In the genomic region with DNA sequence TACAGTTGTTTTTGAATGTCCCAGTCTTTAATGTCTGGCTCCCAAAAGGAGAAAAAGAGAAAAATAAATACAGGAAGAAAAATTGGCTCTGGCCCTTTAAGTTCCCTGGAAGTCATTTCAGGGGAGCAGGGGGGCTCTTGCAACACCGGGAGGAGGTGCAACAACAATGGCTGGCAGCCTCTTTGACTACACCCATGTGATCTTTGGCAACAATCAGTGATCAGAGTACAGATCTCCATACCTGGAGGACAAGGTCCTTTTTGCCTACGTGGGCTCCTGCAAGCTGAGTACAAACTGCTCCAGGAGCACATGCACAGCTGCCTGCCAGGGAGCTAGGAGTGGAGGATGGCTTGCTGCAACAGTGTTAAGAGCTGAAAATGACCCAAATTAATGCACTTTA, we compare ENCODE assay signal across 16 cellular contexts.
DNase-seq lines count a peak whose midpoint lies in the region; ATAC-seq and TF ChIP-seq lines count a peak whose summit lies in the region.
"Had no signal": no experiment of that assay in that cellular context is flagged by ENCODE, and none has a peak within 500 bp of the region (broad histone marks: within the 10 kb centered on the region; RNA-seq: fewer than 3 reads in every experiment).

No MANE protein-coding gene starts in this region.

- H3K4me3 ChIP-seq in choroid plexus epithelial cell (ENCODE audit: low read depth, low read length) = no peak overlapping the region
- no peak overlapping the region for H3K4me3 ChIP-seq in stomach
- H3K4me3 ChIP-seq: smooth muscle cell had no signal

- no peak overlapping the region for H3K27ac Mint-ChIP-seq in activated naive CD8-positive, alpha-beta T cell treated with anti-CD3 and anti-CD28 coated beads, Interleukin-2, amount 50 U/mL, for 24 hours
- H3K27ac Mint-ChIP-seq: activated T-helper 17 cell treated with anti-CD3 and anti-CD28 coated beads, Interleukin-2, amount 50 U/mL, for 72 hours; naive thymus-derived CD4-positive, alpha-beta T cell had no signal

- H3K27ac ChIP-seq in stomach = peak overlapping the region in 3 of 5 donors; percentile 28 to 52 (median 36)

- H3K27me3 Mint-ChIP-seq in activated naive CD8-positive, alpha-beta T cell treated with anti-CD3 and anti-CD28 coated beads, Interleukin-2, amount 50 U/mL, for 24 hours = no peaks in the 10 kb centered on the region
- H3K27me3 Mint-ChIP-seq: activated T-helper 17 cell treated with anti-CD3 and anti-CD28 coated beads, Interleukin-2, amount 50 U/mL, for 72 hours had no signal

- peaks cover 14% of the 10 kb centered on the region for H3K9me3 Mint-ChIP-seq in activated naive CD8-positive, alpha-beta T cell treated with anti-CD3 and anti-CD28 coated beads, Interleukin-2, amount 50 U/mL, for 24 hours
- H3K9me3 Mint-ChIP-seq: activated T-helper 17 cell treated with anti-CD3 and anti-CD28 coated beads, Interleukin-2, amount 50 U/mL, for 72 hours had no signal

- H3K36me3 Mint-ChIP-seq in activated naive CD8-positive, alpha-beta T cell treated with anti-CD3 and anti-CD28 coated beads, Interleukin-2, amount 50 U/mL, for 24 hours (ENCODE audit: low read depth) = peaks cover 24% of the 10 kb centered on the region

- intact Hi-C loops in left colon (cut with DNase I, micrococcal nuclease) = loop anchor here in 1 of 2 donors (2.0 kb wide), 1 partner anchor 166 kb away; no protein-coding TSS in a partner anchor
- intact Hi-C loops in stomach (cut with DNase I; ENCODE audit: low total_unique reads) = loop anchor here (10.0 kb wide), 1 partner anchor 170 kb away; no protein-coding TSS in a partner anchor

- WGBS in stomach, 5 donors = 13 to 39% (median 24%) methylated on average over 2 of the region's 2 CpGs

- TF ChIP-seq CTCF in choroid plexus epithelial cell (conservative IDR thresholded peaks at IDR 0.05; ENCODE audit: low read depth, low read length) (no peak), stomach (IDR thresholded peaks at IDR 0.05) (no peak)

- peak; percentile 93 for ATAC-seq in left colon
- ATAC-seq in activated naive CD8-positive, alpha-beta T cell treated with anti-CD3 and anti-CD28 coated beads, Interleukin-2, amount 50 U/mL, for 24 hours = no peak
- ATAC-seq: activated T-helper 17 cell treated with anti-CD3 and anti-CD28 coated beads, Interleukin-2, amount 50 U/mL, for 72 hours; naive thymus-derived CD4-positive, alpha-beta T cell had no signal

- H3K36me3 ChIP-seq in stomach = peaks cover 0 to 16% (median 4%) of the 10 kb centered on the region in 4 donors

- DNase-seq in NCI-H69 (lab: John Stamatoyannopoulos, UW) (peak; percentile 30), choroid plexus epithelial cell (ENCODE audit: low read depth) (peak; percentile 35), left colon (peak; percentile 53 to 81), stomach (peak; percentile 58), NCI-H1694 treated with DMSO at 0.1 percent for 48 hours (lab: John Stamatoyannopoulos, UW) (no peak), AG08396 (ENCODE audit: low spot score) (no peak)
- no peak for DNase-seq in activated naive CD8-positive, alpha-beta T cell treated with anti-CD3 and anti-CD28 coated beads, Interleukin-2, amount 50 U/mL, for 24 hours
- DNase-seq: BE2C; central memory CD4-positive, alpha-beta T cell; effector CD8-positive, alpha-beta T cell; GF-D8; naive thymus-derived CD4-positive, alpha-beta T cell; NCI-H1436 treated with DMSO at 0.1 percent for 48 hours; NCI-H226 had no signal

- no peak for TF ChIP-seq EP300 in stomach (IDR thresholded peaks at IDR 0.05)

- no peak for TF ChIP-seq POLR2A in stomach (IDR thresholded peaks at IDR 0.05)

- H3K27me3 ChIP-seq in stomach = no peaks in the 10 kb centered on the region
- H3K27me3 ChIP-seq: BE2C had no signal

- H3K9me3 ChIP-seq in stomach = peaks cover 0 to 13% (median 4%) of the 10 kb centered on the region in 4 donors
- H3K9me3 ChIP-seq: BE2C had no signal

- no peaks in the 10 kb centered on the region for H3K4me1 Mint-ChIP-seq in activated naive CD8-positive, alpha-beta T cell treated with anti-CD3 and anti-CD28 coated beads, Interleukin-2, amount 50 U/mL, for 24 hours
- H3K4me1 Mint-ChIP-seq: activated T-helper 17 cell treated with anti-CD3 and anti-CD28 coated beads, Interleukin-2, amount 50 U/mL, for 72 hours; naive thymus-derived CD4-positive, alpha-beta T cell had no signal

- H3K4me3 Mint-ChIP-seq in activated naive CD8-positive, alpha-beta T cell treated with anti-CD3 and anti-CD28 coated beads, Interleukin-2, amount 50 U/mL, for 24 hours = no peak overlapping the region
- H3K4me3 Mint-ChIP-seq: activated T-helper 17 cell treated with anti-CD3 and anti-CD28 coated beads, Interleukin-2, amount 50 U/mL, for 72 hours; naive thymus-derived CD4-positive, alpha-beta T cell had no signal

- peaks cover 0 to 18% (median 0%) of the 10 kb centered on the region in 4 donors for H3K4me1 ChIP-seq in stomach
- H3K4me1 ChIP-seq: BE2C had no signal

Comparison
In these comparisons a context has a peak if more than half of its experiments do, and no peak if none do; other contexts are left out.
1. DNase-seq: peak in NCI-H69 (single experiment), choroid plexus epithelial cell (single experiment), left colon (2 of 2) and stomach (single experiment); none in NCI-H1694 treated with DMSO at 0.1 percent for 48 hours (single experiment), AG08396 (single experiment) and activated naive CD8-positive, alpha-beta T cell treated with anti-CD3 and anti-CD28 coated beads, Interleukin-2, amount 50 U/mL, for 24 hours (single experiment).